Comparison of ENCODE assay signal across 1 cellular context in genomic region chr1:24021403-24022266, GRCh38.
TF ChIP-seq lines count a peak whose summit lies in the region.

No MANE protein-coding gene starts in this region.

TF ChIP-seq in HCT116, 20 proteins besides CTCF, POLR2A, EP300 and RAD21 (continued from another document):
- TF ChIP-seq SP1 (IDR thresholded peaks at IDR 0.05; ENCODE audit: low read depth): no peak
- TF ChIP-seq ATF3 (IDR thresholded peaks at IDR 0.05): no peak
- TF ChIP-seq FOSL1 (IDR thresholded peaks at IDR 0.05; ENCODE audit: low read depth): no peak
- no peak for TF ChIP-seq CBX3 (IDR thresholded peaks at IDR 0.05; ENCODE audit: low read depth)
- TF ChIP-seq EZH2 (IDR thresholded peaks at IDR 0.05): no peak
- no peak for TF ChIP-seq ELF1 (IDR thresholded peaks at IDR 0.05; ENCODE audit: borderline replicate concordance, low read depth)
